In the genomic region with DNA sequence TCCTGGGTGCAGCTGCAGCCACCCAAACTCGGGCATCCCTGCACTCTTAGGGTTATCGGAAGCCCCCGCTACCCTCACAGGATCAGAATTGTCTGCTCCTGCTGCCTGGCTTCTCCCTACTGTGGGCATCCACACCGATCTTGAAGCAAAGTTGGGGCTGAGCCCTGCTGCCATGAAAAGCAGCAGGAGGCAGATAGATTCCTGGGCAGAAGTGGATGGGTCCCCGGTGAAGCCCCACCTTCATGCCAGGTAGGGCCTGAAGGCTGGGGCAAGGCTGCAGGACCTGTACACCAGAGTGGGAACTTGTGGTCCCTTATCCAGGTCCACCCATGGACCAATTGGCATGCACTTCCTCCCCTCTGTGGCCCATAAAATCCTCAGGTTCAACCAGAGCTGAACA, we compare ENCODE assay signal across 19 cellular contexts.
"Had no signal": no experiment of that assay in that cellular context is flagged by ENCODE, and none has a peak within 500 bp of the region (broad histone marks: within the 10 kb centered on the region; RNA-seq: fewer than 3 reads in every experiment).

No MANE protein-coding gene starts in this region.

- H3K4me3 Mint-ChIP-seq: dendritic cell treated with granulocyte-macrophage colony-stimulating factor and Interleukin-4, amounts not matched to agents 40 ng/mL and 50 ng/mL, for 4 days; immature natural killer cell had no signal

- H3K4me1 Mint-ChIP-seq: immature natural killer cell had no signal

- H3K4me2 ChIP-seq: hepatocyte had no signal

- H2AFZ ChIP-seq: hepatocyte had no signal

- H3K27me3 ChIP-seq: colonic mucosa, esophagus muscularis mucosa, foreskin keratinocyte, gastroesophageal sphincter, heart left ventricle, hepatocyte had no signal

- H3K27ac ChIP-seq: colonic mucosa, esophagus muscularis mucosa, foreskin keratinocyte, gastroesophageal sphincter, heart left ventricle, hepatocyte, left ventricle myocardium inferior, lower lobe of right lung had no signal

- H3K4me3 ChIP-seq: colonic mucosa, esophagus muscularis mucosa, gastroesophageal sphincter, heart left ventricle, hepatocyte, left ventricle myocardium inferior, lower lobe of right lung had no signal

- DNase-seq: colonic mucosa; cortex of kidney; effector CD4-positive, alpha-beta T cell; effector memory CD4-positive, alpha-beta T cell; foreskin keratinocyte; hypothalamus; immature natural killer cell; islet precursor cell; kidney glomerular epithelial cell; left colon; left ventricle myocardium inferior; lower lobe of right lung; mesenchymal stem cell; midbrain had no signal

- H3K9me3 ChIP-seq: colonic mucosa, esophagus muscularis mucosa, gastroesophageal sphincter, heart left ventricle, lower lobe of right lung had no signal

- H3K27ac Mint-ChIP-seq: dendritic cell treated with granulocyte-macrophage colony-stimulating factor and Interleukin-4, amounts not matched to agents 40 ng/mL and 50 ng/mL, for 4 days; immature natural killer cell had no signal

- ATAC-seq: foreskin keratinocyte, gastroesophageal sphincter, heart left ventricle, left colon, lower lobe of right lung had no signal

- H3K79me2 ChIP-seq: hepatocyte had no signal

- H3K36me3 Mint-ChIP-seq: immature natural killer cell had no signal

- H3K9me3 Mint-ChIP-seq: dendritic cell treated with granulocyte-macrophage colony-stimulating factor and Interleukin-4, amounts not matched to agents 40 ng/mL and 50 ng/mL, for 4 days had no signal

- H3K27me3 Mint-ChIP-seq: dendritic cell treated with granulocyte-macrophage colony-stimulating factor and Interleukin-4, amounts not matched to agents 40 ng/mL and 50 ng/mL, for 4 days had no signal

- H3K4me1 ChIP-seq: colonic mucosa, esophagus muscularis mucosa, foreskin keratinocyte, gastroesophageal sphincter, heart left ventricle, left ventricle myocardium inferior, lower lobe of right lung had no signal

- H3K36me3 ChIP-seq: colonic mucosa, esophagus muscularis mucosa, gastroesophageal sphincter, heart left ventricle, left ventricle myocardium inferior, lower lobe of right lung had no signal
